Comparison of ENCODE assay signal across 9 cellular contexts in genomic region chr3:23761440-23761896, GRCh38. TPM values are rescaled to one million over a fixed set of nuclear protein-coding genes. Genes with fewer than 3 reads are reported as not detected.
DNase-seq lines count a peak whose midpoint lies in the region; ATAC-seq, FAIRE-seq and TF ChIP-seq lines count a peak whose summit lies in the region.
"Had no signal": no experiment of that assay in that cellular context is flagged by ENCODE, and none has a peak within 500 bp of the region (broad histone marks: within the 10 kb centered on the region; RNA-seq: fewer than 3 reads in every experiment).

No MANE protein-coding gene starts in this region.

- H2AFZ ChIP-seq in keratinocyte (ENCODE audit: control insufficient read depth, low read length) = no peak overlapping the region

- ATAC-seq in HG03442 (IDR thresholded peaks at IDR 0.05; ENCODE audit: unreplicated experiment) = peak; percentile 34
- peak; percentile 73 for ATAC-seq in SK-N-SH treated with all-trans-retinoic acid at 6 μM for 48 hours
- no peak for ATAC-seq in HG03469 (IDR thresholded peaks at IDR 0.05; ENCODE audit: unreplicated experiment)

- dilution Hi-C loops in keratinocyte (cut with MboI; ENCODE audit: extremely low pct_ligation_motif_present, low sequenced_read_pairs) = no loop called here

- no peaks in the 10 kb centered on the region for H3K36me3 ChIP-seq in keratinocyte (ENCODE audit: control insufficient read depth in 2 of 2, extremely low read depth in 1 of 2, insufficient read depth in 2 of 2, low read length in 2 of 2)

- no peaks in the 10 kb centered on the region for H3K9me3 ChIP-seq in keratinocyte (ENCODE audit: control insufficient read depth, low read depth, low read length)

- H3K4me3 ChIP-seq in keratinocyte (ENCODE audit: control insufficient read depth in 2 of 3, extremely low read depth in 1 of 3, insufficient read depth in 2 of 3, low read depth in 1 of 3, low read length in 3 of 3) = no peak overlapping the region

- H3K9me1 ChIP-seq in keratinocyte (ENCODE audit: control insufficient read depth, extremely low read depth, insufficient read depth, low read length) = no peaks in the 10 kb centered on the region

- no peaks in the 10 kb centered on the region for H3K27me3 ChIP-seq in keratinocyte (ENCODE audit: control insufficient read depth, extremely low read depth, insufficient read depth, low read length)

- TF ChIP-seq CTCF in D721Med (IDR thresholded peaks at IDR 0.05; ENCODE audit: insufficient read depth, missing control alignments) (peak; percentile 35), GM20000 (IDR thresholded peaks at IDR 0.05; ENCODE audit: extremely low read depth, missing control alignments) (peak; percentile 7), keratinocyte (optimal IDR thresholded peaks at IDR 0.05 in 1 of 3, IDR thresholded peaks at IDR 0.05 in 1 of 3, conservative IDR thresholded peaks at IDR 0.05 in 1 of 3; ENCODE audit: extremely low read depth in 1 of 3, insufficient read depth in 2 of 3, low read length in 3 of 3) (peak; percentile 67 to 71 (median 67))

- H4K20me1 ChIP-seq in keratinocyte (ENCODE audit: control insufficient read depth, extremely low read depth, insufficient read depth, low read length) = no peaks in the 10 kb centered on the region

- H3K27ac ChIP-seq in keratinocyte (ENCODE audit: control insufficient read depth, insufficient read depth, low read length) = no peak overlapping the region

- no peak for FAIRE-seq in D721Med (lab: Jason Lieb, UNC)
- FAIRE-seq in keratinocyte (lab: Jason Lieb, UNC) = peak; percentile 83

- H3K4me2 ChIP-seq in keratinocyte (ENCODE audit: control insufficient read depth, extremely low read depth, insufficient read depth, low read depth, low read length) = no peak overlapping the region

- no peak overlapping the region for H3K9ac ChIP-seq in keratinocyte (ENCODE audit: control insufficient read depth, extremely low read depth, insufficient read depth, low read length)

- DNase-seq in D721Med (ENCODE audit: insufficient read length, low spot score) (no peak), GM20000 (ENCODE audit: low spot score) (peak; percentile 63), keratinocyte (ENCODE audit: low read depth, low spot score) (no peak), NCI-H1105 (lab: John Stamatoyannopoulos, UW) (no peak), NCI-H128 (lab: John Stamatoyannopoulos, UW; ENCODE audit: unreplicated experiment) (no peak)
- DNase-seq: naive B cell had no signal

- no peaks in the 10 kb centered on the region for H3K4me1 ChIP-seq in keratinocyte (ENCODE audit: control insufficient read depth, extremely low read depth, insufficient read depth, low read length)

- no peaks in the 10 kb centered on the region for H3K79me2 ChIP-seq in keratinocyte (ENCODE audit: control insufficient read depth, insufficient read depth, low read length)

TF ChIP-seq in SK-N-SH treated with all-trans-retinoic acid at 6 μM for 48 hours, 23 proteins besides CTCF, POLR2A, EP300 and RAD21:
- TF ChIP-seq CSDC2 (CRISPR knock-in tag; IDR thresholded peaks at IDR 0.05) (no peak), ESRRG (CRISPR knock-in tag; IDR thresholded peaks at IDR 0.05) (no peak), OSR1 (CRISPR knock-in tag; IDR thresholded peaks at IDR 0.05) (no peak), POU6F1 (CRISPR knock-in tag; IDR thresholded peaks at IDR 0.05; ENCODE audit: borderline replicate concordance, low read depth) (no peak), ZNF8 (CRISPR knock-in tag; IDR thresholded peaks at IDR 0.05) (no peak), ZC3H10 (CRISPR knock-in tag; IDR thresholded peaks at IDR 0.05) (no peak), ZFP30 (CRISPR knock-in tag; IDR thresholded peaks at IDR 0.05) (no peak)
- TF ChIP-seq, protein P1, sequence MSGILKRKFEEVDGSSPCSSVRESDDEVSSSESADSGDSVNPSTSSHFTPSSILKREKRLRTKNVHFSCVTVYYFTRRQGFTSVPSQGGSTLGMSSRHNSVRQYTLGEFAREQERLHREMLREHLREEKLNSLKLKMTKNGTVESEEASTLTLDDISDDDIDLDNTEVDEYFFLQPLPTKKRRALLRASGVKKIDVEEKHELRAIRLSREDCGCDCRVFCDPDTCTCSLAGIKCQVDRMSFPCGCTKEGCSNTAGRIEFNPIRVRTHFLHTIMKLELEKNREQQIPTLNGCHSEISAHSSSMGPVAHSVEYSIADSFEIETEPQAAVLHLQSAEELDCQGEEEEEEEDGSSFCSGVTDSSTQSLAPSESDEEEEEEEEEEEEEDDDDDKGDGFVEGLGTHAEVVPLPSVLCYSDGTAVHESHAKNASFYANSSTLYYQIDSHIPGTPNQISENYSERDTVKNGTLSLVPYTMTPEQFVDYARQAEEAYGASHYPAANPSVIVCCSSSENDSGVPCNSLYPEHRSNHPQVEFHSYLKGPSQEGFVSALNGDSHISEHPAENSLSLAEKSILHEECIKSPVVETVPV (CRISPR knock-in tag; IDR thresholded peaks at IDR 0.05) = no peak

RNA-seq across cellular contexts. Expression of gene UBE2E1, which starts 44.3 kb away (rescaled TPM):
- 87.7 to 205 TPM (median 150 TPM) in 3 replicates for polyA plus RNA-seq in keratinocyte
- polyA plus RNA-seq in keratinocyte (2011; ENCODE audit: low read depth) = 20.5 TPM
- 102 and 226 TPM in 2 replicates for polyA plus RNA-seq in keratinocyte (2011; cell fraction: cytosol; rRNA removed)
- polyA plus RNA-seq in keratinocyte (2011; cell fraction: nucleus; rRNA removed) = 95.5 and 114 TPM in 2 replicates
- 92.3 and 105 TPM in 2 replicates for polyA plus RNA-seq in keratinocyte (2012; ENCODE audit: low replicate concordance)
- 23.1 to 52.2 TPM (median 50.2 TPM) in 3 replicates for polyA minus RNA-seq in keratinocyte
- 54.5 TPM for polyA minus RNA-seq in keratinocyte (2011; cell fraction: cytosol; rRNA and poly(A)+ RNA removed)
- 25.0 and 54.0 TPM in 2 replicates for polyA minus RNA-seq in keratinocyte (2011; cell fraction: nucleus; rRNA and poly(A)+ RNA removed)

Comparison
In these comparisons a context has a peak if more than half of its experiments do, and no peak if none do; other contexts are left out.
1. CTCF ChIP-seq: peak in every context shown above with its lines; median percentile 67 in keratinocyte; 35 in D721Med; 7 in GM20000.